In the genomic region with DNA sequence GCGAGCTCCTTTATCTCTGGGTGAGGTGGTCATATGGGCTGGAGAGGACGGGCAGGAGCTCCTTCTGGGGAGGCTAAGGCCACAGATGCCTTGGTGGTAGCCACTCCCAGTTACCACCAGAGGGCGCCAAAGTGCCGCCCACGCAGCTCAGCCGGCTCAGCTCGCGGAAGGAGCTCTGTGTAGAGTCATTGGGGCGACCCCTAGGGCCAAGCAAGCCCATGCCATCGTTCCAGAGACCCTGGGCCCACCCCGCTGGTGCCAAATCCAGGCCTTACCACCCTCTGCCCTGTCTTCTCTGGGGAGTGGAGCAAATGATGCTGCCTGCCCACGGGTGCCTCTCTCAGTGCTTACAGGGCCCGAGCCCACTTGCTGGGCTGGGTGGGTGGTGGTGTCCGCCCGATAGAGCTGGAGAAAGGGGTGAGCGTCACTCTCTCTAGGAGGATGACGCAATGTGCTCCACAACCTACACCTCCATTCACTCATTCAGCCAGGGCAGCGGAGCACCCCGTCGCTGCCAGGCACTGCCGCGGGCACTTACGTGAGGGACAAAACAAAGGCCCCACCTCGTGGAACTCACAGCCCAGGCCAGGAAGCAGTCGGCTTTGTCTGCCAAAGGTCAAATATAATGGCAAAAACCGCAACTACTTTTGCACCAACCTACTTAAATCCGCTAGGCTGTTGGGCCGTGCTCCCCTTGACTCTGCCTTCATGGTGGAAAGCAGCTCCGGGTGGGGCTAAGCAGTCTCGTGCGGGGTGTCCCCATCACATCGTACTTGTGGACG, we compare ENCODE assay signal across 8 cellular contexts. TPM values are rescaled to one million over a fixed set of nuclear protein-coding genes. Genes with fewer than 3 reads are reported as not detected.
DNase-seq lines count a peak whose midpoint lies in the region; ATAC-seq and TF ChIP-seq lines count a peak whose summit lies in the region.

No MANE protein-coding gene starts in this region.

- TF ChIP-seq CTCF in LNCaP clone FGC (IDR thresholded peaks at IDR 0.05; ENCODE audit: control insufficient read depth, extremely low read depth, insufficient read depth): peak; percentile 96
- peak; percentile 92 for TF ChIP-seq CTCF in SK-N-SH (IDR thresholded peaks at IDR 0.05)
- TF ChIP-seq CTCF in upper lobe of right lung (IDR thresholded peaks at IDR 0.05): peak; percentile 97

- H4K20me1 ChIP-seq in SK-N-SH (ENCODE audit: insufficient read depth): peaks cover 8% of the 10 kb centered on the region; the same call in 1 of the 2 replicates

- no peaks in the 10 kb centered on the region for H3K9me2 ChIP-seq in SK-N-SH

- peak; percentile 66 for DNase-seq in Caki2 (ENCODE audit: low read depth)
- DNase-seq in LNCaP clone FGC (ENCODE audit: low read depth): no peak
- DNase-seq in SK-N-SH: peak; percentile 92
- peak; percentile 46 to 68 (median 56) for DNase-seq in activated naive CD4-positive, alpha-beta T cell (lab: John Stamatoyannopoulos, UW)
- peak; percentile 80 for DNase-seq in glomerular visceral epithelial cell (ENCODE audit: extremely low spot score)
- DNase-seq in trophoblast cell: peak; percentile 55 to 81
- DNase-seq in upper lobe of right lung: peak; percentile 84

- POLR2A ChIA-PET in SK-N-SH (lab: Yijun Ruan, JAX): interaction anchor here (0.6 to 1.4 kb wide), 8 partner anchors 9 to 296 kb away, joined by 3 to 6 read pairs (median 4); a partner anchor contains a TSS

- H2AFZ ChIP-seq in SK-N-SH (ENCODE audit: low read depth) (no peak overlapping the region), trophoblast cell (ENCODE audit: insufficient read depth, low read length, poor library complexity) (no peak overlapping the region)

- no peak overlapping the region for H4K91ac ChIP-seq in trophoblast cell (ENCODE audit: low read depth, low read length)

- H3K18ac ChIP-seq in trophoblast cell (ENCODE audit: low read length): no peak overlapping the region

- H3K4me2 ChIP-seq in SK-N-SH (no peak overlapping the region), trophoblast cell (ENCODE audit: low read length) (no peak overlapping the region)

- H3K9me3 ChIP-seq in SK-N-SH (no peaks in the 10 kb centered on the region), trophoblast cell (ENCODE audit: insufficient read depth, low read depth, low read length) (no peaks in the 10 kb centered on the region), upper lobe of right lung (no peaks in the 10 kb centered on the region)

- H3K9ac ChIP-seq in SK-N-SH (no peak overlapping the region), trophoblast cell (ENCODE audit: low read length) (no peak overlapping the region)

- no peaks in the 10 kb centered on the region for H3K79me1 ChIP-seq in trophoblast cell (ENCODE audit: low read length)

- no peak overlapping the region for H4K12ac ChIP-seq in trophoblast cell (ENCODE audit: low read depth, low read length)

- no peak overlapping the region for H3K27ac ChIP-seq in SK-N-SH (ENCODE audit: low read depth in 2 of 2, low read length in 1 of 2)
- H3K27ac ChIP-seq in trophoblast cell (ENCODE audit: low read depth, low read length): no peak overlapping the region
- no peak overlapping the region for H3K27ac ChIP-seq in upper lobe of right lung

- no peak for TF ChIP-seq EP300 in SK-N-SH (IDR thresholded peaks at IDR 0.05; ENCODE audit: borderline replicate concordance in 1 of 2, low read depth in 1 of 2, low read length in 1 of 2)

- no peak overlapping the region for H3K23ac ChIP-seq in trophoblast cell (ENCODE audit: low read length)

- TF ChIP-seq RAD21 in SK-N-SH (IDR thresholded peaks at IDR 0.05; ENCODE audit: low read length): peak; percentile 97

- no peak overlapping the region for H4K8ac ChIP-seq in trophoblast cell (ENCODE audit: low read depth, low read length)

- H3K27me3 ChIP-seq in SK-N-SH (ENCODE audit: insufficient read depth) (no peaks in the 10 kb centered on the region), trophoblast cell (ENCODE audit: insufficient read depth, low read length) (no peaks in the 10 kb centered on the region), upper lobe of right lung (peaks cover 21% of the 10 kb centered on the region)

- H3K4me1 ChIP-seq in SK-N-SH (ENCODE audit: control insufficient read depth in 1 of 2, insufficient read depth in 2 of 2, low read depth in 1 of 2, low read length in 1 of 2): peaks cover 0 to 23% of the 10 kb centered on the region in 2 experiments; a peak in 1 of 4 replicates
- H3K4me1 ChIP-seq in trophoblast cell (ENCODE audit: control insufficient read depth in 1 of 2, insufficient read depth in 2 of 2, low read length in 2 of 2): no peaks in the 10 kb centered on the region
- H3K4me1 ChIP-seq in upper lobe of right lung: peaks cover 19% of the 10 kb centered on the region

- H3K14ac ChIP-seq in trophoblast cell (ENCODE audit: low read length): no peak overlapping the region

- H3K4ac ChIP-seq in trophoblast cell (ENCODE audit: low read depth, low read length): no peak overlapping the region

- peaks cover 4 to 11% of the 10 kb centered on the region in 2 experiments for H3K36me3 ChIP-seq in SK-N-SH (replicated peaks in 1 of 2; ENCODE audit: control insufficient read depth in 1 of 2, insufficient read depth in 2 of 2, low read length in 1 of 2)
- H3K36me3 ChIP-seq in trophoblast cell (ENCODE audit: control insufficient read depth in 1 of 2, insufficient read depth in 2 of 2, low read length in 2 of 2): peaks cover 0 to 6% of the 10 kb centered on the region in 2 experiments
- no peaks in the 10 kb centered on the region for H3K36me3 ChIP-seq in upper lobe of right lung

- ATAC-seq in GM21515 (IDR thresholded peaks at IDR 0.05; ENCODE audit: unreplicated experiment): peak; percentile 62
- peak; percentile 86 for ATAC-seq in upper lobe of right lung

- intact Hi-C loops in upper lobe of right lung (cut with DNase I): no loop called here

- no peak overlapping the region for H3K4me3 ChIP-seq in LNCaP clone FGC (ENCODE audit: low read depth, low read length)
- no peak overlapping the region; a peak in 1 of 4 replicates for H3K4me3 ChIP-seq in SK-N-SH (ENCODE audit: low read depth in 2 of 2, low read length in 1 of 2)
- no peak overlapping the region for H3K4me3 ChIP-seq in trophoblast cell (ENCODE audit: low read depth, low read length)
- H3K4me3 ChIP-seq in upper lobe of right lung: no peak overlapping the region

- WGBS in SK-N-SH (ENCODE audit: low lambda C conversion rate): 48% methylated on average over 30 of the region's 33 CpGs
- WGBS in trophoblast cell (ENCODE audit: extremely low coverage, insufficient coverage, insufficient read length): no CpG with 5 or more reads among the region's 33 CpGs

- no peak overlapping the region for H2BK12ac ChIP-seq in trophoblast cell (ENCODE audit: low read length)

- H3F3A ChIP-seq in SK-N-SH (replicated peaks; ENCODE audit: insufficient read depth): no peaks in the 10 kb centered on the region

- H2AK5ac ChIP-seq in trophoblast cell (ENCODE audit: low read length): no peak overlapping the region

- H2BK120ac ChIP-seq in trophoblast cell (ENCODE audit: insufficient read depth, low read length, poor library complexity): no peak overlapping the region

- CTCF ChIA-PET in SK-N-SH (lab: Yijun Ruan, JAX): interaction anchor here (0.5 to 6.7 kb wide), 113 partner anchors 9 to 742 kb away, joined by 3 to 167 read pairs (median 5); a partner anchor contains a TSS

- H2BK5ac ChIP-seq in trophoblast cell (ENCODE audit: low read depth, low read length, poor library complexity): no peak overlapping the region

- in situ Hi-C loops in Caki2 (cut with HindIII; ENCODE audit: low pct_unique_long_range_greater_than_20kb, low sequenced_read_pairs): no loop called here

- no peaks in the 10 kb centered on the region for H3K79me2 ChIP-seq in SK-N-SH (ENCODE audit: insufficient read depth)
- no peaks in the 10 kb centered on the region for H3K79me2 ChIP-seq in trophoblast cell (ENCODE audit: control insufficient read depth, insufficient read depth, low read length, poor library complexity)

TF ChIP-seq in SK-N-SH, 30 proteins besides CTCF, POLR2A, EP300 and RAD21:
- no peak for TF ChIP-seq EZH2phosphoT487 (IDR thresholded peaks at IDR 0.05; ENCODE audit: borderline replicate concordance, low read depth)
- TF ChIP-seq NRF1 (IDR thresholded peaks at IDR 0.05; ENCODE audit: low read depth, low read length): no peak
- TF ChIP-seq TEAD4 (IDR thresholded peaks at IDR 0.05; ENCODE audit: borderline replicate concordance, insufficient read depth): no peak
- TF ChIP-seq SMC3 (IDR thresholded peaks at IDR 0.05; ENCODE audit: low read depth, low read length): peak; percentile 95
- no peak for TF ChIP-seq SIN3A (IDR thresholded peaks at IDR 0.05; ENCODE audit: borderline replicate concordance, low read depth, low read length)
- TF ChIP-seq MXI1 (IDR thresholded peaks at IDR 0.05; ENCODE audit: low read depth, low read length): no peak
- TF ChIP-seq FOSL2 (IDR thresholded peaks at IDR 0.05; ENCODE audit: borderline replicate concordance, low read depth): no peak
- TF ChIP-seq POLR2AphosphoS5 (IDR thresholded peaks at IDR 0.05; ENCODE audit: low read depth, low read length): no peak

RNA-seq across cellular contexts. Expression of a gene that starts 13.8 kb away (rescaled TPM):
- total RNA-seq in Caki2 (2014; rRNA removed; shearing (Covaris generic); ENCODE audit: low replicate concordance): 93.4 and 126 TPM in 2 replicates
- 61.7 and 68.4 TPM in 2 replicates for polyA plus RNA-seq in SK-N-SH (2012; rRNA removed)
- 34.9 and 52.3 TPM in 2 replicates for polyA plus RNA-seq in SK-N-SH (2012; cell fraction: cytosol; rRNA removed)
- 80.2 and 104 TPM in 2 replicates for polyA plus RNA-seq in SK-N-SH (2012; cell fraction: nucleus; rRNA removed)
- 18.3 and 18.4 TPM in 2 replicates for polyA plus RNA-seq in trophoblast cell (2013)
- total RNA-seq in upper lobe of right lung: 31.8 TPM

RNA-seq across cellular contexts. Expression of a gene that starts 30.6 kb away (rescaled TPM):
- total RNA-seq in Caki2 (2014; rRNA removed; shearing (Covaris generic); ENCODE audit: low replicate concordance): not detected in 2 replicates
- not detected in 2 replicates for polyA plus RNA-seq in SK-N-SH (2012; rRNA removed)
- polyA plus RNA-seq in SK-N-SH (2012; cell fraction: cytosol; rRNA removed): not detected in 2 replicates
- polyA plus RNA-seq in SK-N-SH (2012; cell fraction: nucleus; rRNA removed): not detected in 2 replicates
- polyA plus RNA-seq in trophoblast cell (2013): 0.55 and 0.62 TPM in 2 replicates
- total RNA-seq in upper lobe of right lung: not detected

RNA-seq across cellular contexts. Expression of a gene that starts 30.7 kb away (rescaled TPM):
- total RNA-seq in Caki2 (2014; rRNA removed; shearing (Covaris generic); ENCODE audit: low replicate concordance): not detected in 2 replicates
- 0.15 and 0.33 TPM in 2 replicates for polyA plus RNA-seq in SK-N-SH (2012; rRNA removed)
- polyA plus RNA-seq in SK-N-SH (2012; cell fraction: cytosol; rRNA removed): 0.14 and 0.16 TPM in 2 replicates
- 0.11 and 0.29 TPM in 2 replicates for polyA plus RNA-seq in SK-N-SH (2012; cell fraction: nucleus; rRNA removed)
- 0.11 TPM in 1 of 2 replicates, not detected in the other for polyA plus RNA-seq in trophoblast cell (2013)
- total RNA-seq in upper lobe of right lung: not detected

RNA-seq across cellular contexts. Expression of a gene that starts 51.1 kb away (rescaled TPM):
- 30.1 and 36.8 TPM in 2 replicates for total RNA-seq in Caki2 (2014; rRNA removed; shearing (Covaris generic); ENCODE audit: low replicate concordance)
- polyA plus RNA-seq in SK-N-SH (2012; rRNA removed): 5.9 and 6.6 TPM in 2 replicates
- polyA plus RNA-seq in SK-N-SH (2012; cell fraction: cytosol; rRNA removed): 3.2 and 5.4 TPM in 2 replicates
- 3.5 and 4.3 TPM in 2 replicates for polyA plus RNA-seq in SK-N-SH (2012; cell fraction: nucleus; rRNA removed)
- 1.4 and 1.5 TPM in 2 replicates for polyA plus RNA-seq in trophoblast cell (2013)
- total RNA-seq in upper lobe of right lung: 1.4 TPM
